ENCODE assay signal across 1 cellular context in genomic region chrX:40544343-40545250, GRCh38.
TF ChIP-seq lines count a peak whose summit lies in the region.

No MANE protein-coding gene starts in this region.

TF ChIP-seq in HCT116, 20 proteins besides CTCF, POLR2A, EP300 and RAD21 (continued from another document):
- TF ChIP-seq, protein P1, sequence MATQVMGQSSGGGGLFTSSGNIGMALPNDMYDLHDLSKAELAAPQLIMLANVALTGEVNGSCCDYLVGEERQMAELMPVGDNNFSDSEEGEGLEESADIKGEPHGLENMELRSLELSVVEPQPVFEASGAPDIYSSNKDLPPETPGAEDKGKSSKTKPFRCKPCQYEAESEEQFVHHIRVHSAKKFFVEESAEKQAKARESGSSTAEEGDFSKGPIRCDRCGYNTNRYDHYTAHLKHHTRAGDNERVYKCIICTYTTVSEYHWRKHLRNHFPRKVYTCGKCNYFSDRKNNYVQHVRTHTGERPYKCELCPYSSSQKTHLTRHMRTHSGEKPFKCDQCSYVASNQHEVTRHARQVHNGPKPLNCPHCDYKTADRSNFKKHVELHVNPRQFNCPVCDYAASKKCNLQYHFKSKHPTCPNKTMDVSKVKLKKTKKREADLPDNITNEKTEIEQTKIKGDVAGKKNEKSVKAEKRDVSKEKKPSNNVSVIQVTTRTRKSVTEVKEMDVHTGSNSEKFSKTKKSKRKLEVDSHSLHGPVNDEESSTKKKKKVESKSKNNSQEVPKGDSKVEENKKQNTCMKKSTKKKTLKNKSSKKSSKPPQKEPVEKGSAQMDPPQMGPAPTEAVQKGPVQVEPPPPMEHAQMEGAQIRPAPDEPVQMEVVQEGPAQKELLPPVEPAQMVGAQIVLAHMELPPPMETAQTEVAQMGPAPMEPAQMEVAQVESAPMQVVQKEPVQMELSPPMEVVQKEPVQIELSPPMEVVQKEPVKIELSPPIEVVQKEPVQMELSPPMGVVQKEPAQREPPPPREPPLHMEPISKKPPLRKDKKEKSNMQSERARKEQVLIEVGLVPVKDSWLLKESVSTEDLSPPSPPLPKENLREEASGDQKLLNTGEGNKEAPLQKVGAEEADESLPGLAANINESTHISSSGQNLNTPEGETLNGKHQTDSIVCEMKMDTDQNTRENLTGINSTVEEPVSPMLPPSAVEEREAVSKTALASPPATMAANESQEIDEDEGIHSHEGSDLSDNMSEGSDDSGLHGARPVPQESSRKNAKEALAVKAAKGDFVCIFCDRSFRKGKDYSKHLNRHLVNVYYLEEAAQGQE (IDR thresholded peaks at IDR 0.05; ENCODE audit: low read depth): no peak
- TF ChIP-seq, protein P2, sequence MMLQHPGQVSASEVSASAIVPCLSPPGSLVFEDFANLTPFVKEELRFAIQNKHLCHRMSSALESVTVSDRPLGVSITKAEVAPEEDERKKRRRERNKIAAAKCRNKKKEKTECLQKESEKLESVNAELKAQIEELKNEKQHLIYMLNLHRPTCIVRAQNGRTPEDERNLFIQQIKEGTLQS (IDR thresholded peaks at IDR 0.05): no peak
- TF ChIP-seq CEBPB (IDR thresholded peaks at IDR 0.05; ENCODE audit: low read depth) (no peak), CBX3 (IDR thresholded peaks at IDR 0.05; ENCODE audit: low read depth) (no peak), EGR1 (IDR thresholded peaks at IDR 0.05; ENCODE audit: low read depth) (no peak), EZH2phosphoT487 (IDR thresholded peaks at IDR 0.05; ENCODE audit: borderline replicate concordance) (no peak), FOSL1 (IDR thresholded peaks at IDR 0.05; ENCODE audit: low read depth) (no peak), ZFX (IDR thresholded peaks at IDR 0.05) (no peak)
- TF ChIP-seq, protein P3, sequence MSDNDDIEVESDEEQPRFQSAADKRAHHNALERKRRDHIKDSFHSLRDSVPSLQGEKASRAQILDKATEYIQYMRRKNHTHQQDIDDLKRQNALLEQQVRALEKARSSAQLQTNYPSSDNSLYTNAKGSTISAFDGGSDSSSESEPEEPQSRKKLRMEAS (IDR thresholded peaks at IDR 0.05): no peak
TF ChIP-seq in HCT116: peak in this region for 0.
